Comparison of ENCODE assay signal across 16 cellular contexts in genomic region chr5:32290922-32291321, GRCh38. TPM values are rescaled to one million over a fixed set of nuclear protein-coding genes. Genes with fewer than 3 reads are reported as not detected.
DNase-seq lines count a peak whose midpoint lies in the region; ATAC-seq and TF ChIP-seq lines count a peak whose summit lies in the region.
"Had no signal": no experiment of that assay in that cellular context is flagged by ENCODE, and none has a peak within 500 bp of the region (broad histone marks: within the 10 kb centered on the region; RNA-seq: fewer than 3 reads in every experiment).

No MANE protein-coding gene starts in this region.

- H3K9me3 Mint-ChIP-seq in activated T-cell treated with anti-CD3 and anti-CD28 coated beads, Interleukin-2, amount 50 U/mL, for 4 hours = no peaks in the 10 kb centered on the region
- H3K9me3 Mint-ChIP-seq: CD14-positive monocyte had no signal

- no peaks in the 10 kb centered on the region for H3K9me3 ChIP-seq in mucosa of descending colon
- H3K9me3 ChIP-seq: colonic mucosa, MG63, thoracic aorta had no signal

- TF ChIP-seq CTCF in mucosa of descending colon (IDR thresholded peaks at IDR 0.05) = no peak

- H3K4me1 Mint-ChIP-seq in activated T-cell treated with anti-CD3 and anti-CD28 coated beads, Interleukin-2, amount 50 U/mL, for 4 hours (ENCODE audit: low read depth) = peaks cover 25% of the 10 kb centered on the region

- no peak for DNase-seq in mucosa of descending colon
- DNase-seq in activated T-cell treated with anti-CD3 and anti-CD28 coated beads, Interleukin-2, amount 50 U/mL, for 4 hours = no peak
- no peak for DNase-seq in cerebellum (ENCODE audit: low spot score)
- no peak for DNase-seq in 8988T
- DNase-seq: activated T-cell treated with anti-CD3 and anti-CD28 coated beads for 4 hours, colonic mucosa, MG63, nucleus accumbens had no signal

- H3K4me1 ChIP-seq in mucosa of descending colon (ENCODE audit: low read depth) = no peaks in the 10 kb centered on the region
- H3K4me1 ChIP-seq: colonic mucosa had no signal

- H3K4me3 ChIP-seq in mucosa of descending colon = no peak overlapping the region
- H3K4me3 ChIP-seq: colonic mucosa, MG63, smooth muscle cell, thoracic aorta had no signal

- peaks cover 18% of the 10 kb centered on the region for H3K36me3 Mint-ChIP-seq in activated T-cell treated with anti-CD3 and anti-CD28 coated beads, Interleukin-2, amount 50 U/mL, for 4 hours (ENCODE audit: insufficient read depth)

- intact Hi-C loops in mucosa of descending colon (cut with DNase I, micrococcal nuclease) = no loop called here

- no peaks in the 10 kb centered on the region for H3K36me3 ChIP-seq in mucosa of descending colon (ENCODE audit: low read depth)
- H3K36me3 ChIP-seq: colonic mucosa had no signal

- H3K4me3 Mint-ChIP-seq in activated T-cell treated with anti-CD3 and anti-CD28 coated beads, Interleukin-2, amount 50 U/mL, for 4 hours = no peak overlapping the region
- H3K4me3 Mint-ChIP-seq: CD14-positive monocyte had no signal

- H3K27me3 Mint-ChIP-seq in activated T-cell treated with anti-CD3 and anti-CD28 coated beads, Interleukin-2, amount 50 U/mL, for 4 hours (ENCODE audit: low read depth) = no peaks in the 10 kb centered on the region

- ATAC-seq in GM18861 (IDR thresholded peaks at IDR 0.05; ENCODE audit: unreplicated experiment) (peak; percentile 67), GM21737 (IDR thresholded peaks at IDR 0.05; ENCODE audit: unreplicated experiment) (peak; percentile 74), HG03442 (IDR thresholded peaks at IDR 0.05; ENCODE audit: unreplicated experiment) (peak; percentile 78), mucosa of descending colon (peak; percentile 14)
- no peak for ATAC-seq in activated T-cell treated with anti-CD3 and anti-CD28 coated beads, Interleukin-2, amount 50 U/mL, for 4 hours
- ATAC-seq: activated CD4-positive, CD25-positive, alpha-beta regulatory T cell treated with anti-CD3 and anti-CD28 coated beads, Interleukin-2, amount 50 U/mL, for 24 hours; HCT116 had no signal

RNA-seq across cellular contexts. Expression of gene MTMR12, which starts 21.8 kb away (rescaled TPM):
- total RNA-seq in mucosa of descending colon (10 to 100 TPM; 19.3 to 43.8 (median 20.7) TPM), cerebellum (20.2 TPM)
- total RNA-seq in activated T-cell treated with anti-CD3 and anti-CD28 coated beads, Interleukin-2, amount 50 U/mL, for 4 hours = 10 to 100 TPM; 19.9 to 23.9 (median 22.8) TPM

Comparison
In these comparisons a context has a peak if more than half of its experiments do, and no peak if none do; other contexts are left out.
1. ATAC-seq: peak in GM18861 (single experiment), GM21737 (single experiment), HG03442 (single experiment) and mucosa of descending colon (single experiment); none in activated T-cell treated with anti-CD3 and anti-CD28 coated beads, Interleukin-2, amount 50 U/mL, for 4 hours (0 of 2).